ENCODE assay signal across 10 cellular contexts in the genomic region with DNA sequence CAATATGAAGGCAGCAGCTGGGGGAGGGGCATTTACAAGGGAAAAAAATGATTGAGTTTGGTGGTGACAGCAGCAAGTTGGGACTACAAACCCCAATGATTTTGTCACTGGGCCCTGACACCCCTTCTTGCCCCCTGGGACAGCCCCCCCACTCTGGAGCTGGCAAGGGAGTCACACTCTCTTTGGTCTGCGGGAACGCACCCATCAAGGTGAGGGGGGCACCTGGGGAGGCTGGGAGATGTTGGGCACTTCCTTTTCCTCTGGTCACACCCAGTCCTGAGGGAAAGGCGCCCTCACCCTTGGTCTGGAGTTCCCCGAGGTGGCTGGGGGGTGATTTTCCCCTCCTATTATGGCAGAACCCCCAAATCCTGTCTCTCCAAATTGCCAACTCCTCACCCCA. TPM values are rescaled to one million over a fixed set of nuclear protein-coding genes. Genes with fewer than 3 reads are reported as not detected.
A peak's percentile ranks its signal among the peaks of the same experiment; 100 is the strongest.
DNase-seq lines count a peak whose midpoint lies in the region; ATAC-seq, FAIRE-seq and TF ChIP-seq lines count a peak whose summit lies in the region.
"Had no signal": no experiment of that assay in that cellular context is flagged by ENCODE, and none has a peak within 500 bp of the region (broad histone marks: within the 10 kb centered on the region; RNA-seq: fewer than 3 reads in every experiment).

No MANE protein-coding gene starts in this region.

- DNase-seq in A549 (ENCODE audit: low read depth in 1 of 2, low spot score in 1 of 2) (no peak), MCF 10A (ENCODE audit: unreplicated experiment) (peak; percentile 16), myocyte (ENCODE audit: low read depth) (peak; percentile 20), AG08395 (ENCODE audit: low spot score) (no peak), dermis blood vessel endothelial cell (no peak), activated gamma-delta T cell treated with Interleukin-2 at 50 U/mL for 16 hours (no peak), SKM-1 treated with dmso at 0.1 percent for 144 hours (lab: John Stamatoyannopoulos, UW; ENCODE audit: unreplicated experiment) (no peak)

- intact Hi-C loops in MCF 10A (cut with micrococcal nuclease): loop anchor here (2.0 kb wide), 1 partner anchor 98 kb away; no protein-coding TSS in a partner anchor

- ATAC-seq in A549 (no peak; a peak in 1 of 6 replicates), HG03442 (IDR thresholded peaks at IDR 0.05; ENCODE audit: unreplicated experiment) (peak; percentile 2)

- BruUV-seq in MCF 10A (replicated peaks; lab: Mats Ljungman, UMichigan): no TSS peak

- peaks cover 53% of the 10 kb centered on the region for H3K4me1 ChIP-seq in A549

- peak overlapping the region; percentile 83 to 95 for H3K27ac ChIP-seq in A549

- TF ChIP-seq RAD21 in A549 (conservative IDR thresholded peaks at IDR 0.05 in 1 of 2, IDR thresholded peaks at IDR 0.05 in 1 of 2): no peak

- H3K27ac Mint-ChIP-seq in MCF 10A (ENCODE audit: low read depth, unreplicated experiment): peak overlapping the region; percentile 29
- H3K27ac Mint-ChIP-seq: activated CD4-positive, alpha-beta T cell treated with anti-CD3 and anti-CD28 coated beads for 36 hours had no signal

- H3K27me3 Mint-ChIP-seq in MCF 10A (ENCODE audit: insufficient read depth, unreplicated experiment): no peaks in the 10 kb centered on the region

- CTCF ChIA-PET in A549 (lab: Yijun Ruan, JAX) (interaction anchor here (1.4 to 16.8 kb wide), 6 partner anchors 14 to 98 kb away, joined by 3 to 317 read pairs (median 44); a partner anchor contains a TSS), MCF 10A (lab: Yijun Ruan, JAX) (interaction anchor here (0.7 to 4.6 kb wide), 6 partner anchors 15 to 52 kb away, joined by 3 to 30 read pairs (median 4); a partner anchor contains a TSS)

- H3K9me3 ChIP-seq in A549: no peaks in the 10 kb centered on the region

- peaks cover 36% of the 10 kb centered on the region for H3K4me1 Mint-ChIP-seq in MCF 10A (ENCODE audit: insufficient read depth, unreplicated experiment)

- peak overlapping the region; percentile 75 for H3K4me2 ChIP-seq in A549

- TF ChIP-seq EP300 in A549 (IDR thresholded peaks at IDR 0.05): no peak

- no peak for TF ChIP-seq POLR2A in A549 (IDR thresholded peaks at IDR 0.05; ENCODE audit: low read length)

- no peaks in the 10 kb centered on the region for H3K9me3 Mint-ChIP-seq in MCF 10A (ENCODE audit: unreplicated experiment)
- H3K9me3 Mint-ChIP-seq: activated naive CD4-positive, alpha-beta T cell treated with anti-CD3 and anti-CD28 coated beads, Interleukin-2, amount 50 U/mL, for 72 hours had no signal

- peak overlapping the region; percentile 64 for H3K4me3 Mint-ChIP-seq in MCF 10A (ENCODE audit: unreplicated experiment)
- H3K4me3 Mint-ChIP-seq: activated CD4-positive, alpha-beta T cell treated with anti-CD3 and anti-CD28 coated beads for 36 hours had no signal

- no peak overlapping the region for H3K4me3 ChIP-seq in A549

- POLR2A ChIA-PET in A549 (lab: Yijun Ruan, JAX) (interaction anchor here (1.0 to 3.3 kb wide), 4 partner anchors 8 to 87 kb away, joined by 3 to 26 read pairs (median 8); a partner anchor contains a TSS), MCF 10A (lab: Yijun Ruan, JAX) (interaction anchor here (0.7 to 5.7 kb wide), 14 partner anchors 12 to 97 kb away, joined by 3 to 53 read pairs (median 11); a partner anchor contains a TSS)

- TF ChIP-seq CTCF in A549 (IDR thresholded peaks at IDR 0.05) (no peak), MCF 10A (IDR thresholded peaks at IDR 0.05; ENCODE audit: unreplicated experiment) (no peak)

- FAIRE-seq in A549 (lab: Jason Lieb, UNC): no peak

- H3K36me3 Mint-ChIP-seq in MCF 10A (ENCODE audit: insufficient read depth, unreplicated experiment): peaks cover 62% of the 10 kb centered on the region
- H3K36me3 Mint-ChIP-seq: activated naive CD4-positive, alpha-beta T cell treated with anti-CD3 and anti-CD28 coated beads, Interleukin-2, amount 50 U/mL, for 72 hours had no signal

- WGBS in A549 (ENCODE audit: missing lambda C conversion rate): 55% methylated on average over 4 of the region's 4 CpGs

TF ChIP-seq in A549, 52 proteins besides CTCF, POLR2A, EP300 and RAD21:
- TF ChIP-seq CHD4 (IDR thresholded peaks at IDR 0.05; ENCODE audit: borderline replicate concordance) (no peak), POLR2AphosphoS2 (conservative IDR thresholded peaks at IDR 0.05; ENCODE audit: low read length) (no peak), EHF (CRISPR knock-in tag; IDR thresholded peaks at IDR 0.05) (no peak), FOSB (CRISPR knock-in tag; IDR thresholded peaks at IDR 0.05) (no peak), MYC (IDR thresholded peaks at IDR 0.05; ENCODE audit: borderline replicate concordance, low read length) (no peak), EHMT2 (IDR thresholded peaks at IDR 0.05; ENCODE audit: low read depth) (no peak), HOXB13 (CRISPR knock-in tag; IDR thresholded peaks at IDR 0.05; ENCODE audit: low read depth) (no peak), JUNB (IDR thresholded peaks at IDR 0.05) (no peak), NFE2L2 (conservative IDR thresholded peaks at IDR 0.05; ENCODE audit: low read length) (no peak), GATA3 (IDR thresholded peaks at IDR 0.05; ENCODE audit: borderline replicate concordance) (no peak), BHLHE40 (IDR thresholded peaks at IDR 0.05; ENCODE audit: low read depth, low read length) (no peak), KDM1A (IDR thresholded peaks at IDR 0.05; ENCODE audit: low read depth) (no peak), NPAS2 (CRISPR knock-in tag; IDR thresholded peaks at IDR 0.05; ENCODE audit: borderline replicate concordance) (no peak), RCOR1 (IDR thresholded peaks at IDR 0.05; ENCODE audit: low read depth, low read length) (no peak)
- TF ChIP-seq, protein P1, sequence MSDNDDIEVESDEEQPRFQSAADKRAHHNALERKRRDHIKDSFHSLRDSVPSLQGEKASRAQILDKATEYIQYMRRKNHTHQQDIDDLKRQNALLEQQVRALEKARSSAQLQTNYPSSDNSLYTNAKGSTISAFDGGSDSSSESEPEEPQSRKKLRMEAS (IDR thresholded peaks at IDR 0.05): no peak
- TF ChIP-seq, protein P2, sequence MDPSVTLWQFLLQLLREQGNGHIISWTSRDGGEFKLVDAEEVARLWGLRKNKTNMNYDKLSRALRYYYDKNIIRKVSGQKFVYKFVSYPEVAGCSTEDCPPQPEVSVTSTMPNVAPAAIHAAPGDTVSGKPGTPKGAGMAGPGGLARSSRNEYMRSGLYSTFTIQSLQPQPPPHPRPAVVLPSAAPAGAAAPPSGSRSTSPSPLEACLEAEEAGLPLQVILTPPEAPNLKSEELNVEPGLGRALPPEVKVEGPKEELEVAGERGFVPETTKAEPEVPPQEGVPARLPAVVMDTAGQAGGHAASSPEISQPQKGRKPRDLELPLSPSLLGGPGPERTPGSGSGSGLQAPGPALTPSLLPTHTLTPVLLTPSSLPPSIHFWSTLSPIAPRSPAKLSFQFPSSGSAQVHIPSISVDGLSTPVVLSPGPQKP (IDR thresholded peaks at IDR 0.05; ENCODE audit: low read depth, low read length): no peak
- TF ChIP-seq, protein P3, sequence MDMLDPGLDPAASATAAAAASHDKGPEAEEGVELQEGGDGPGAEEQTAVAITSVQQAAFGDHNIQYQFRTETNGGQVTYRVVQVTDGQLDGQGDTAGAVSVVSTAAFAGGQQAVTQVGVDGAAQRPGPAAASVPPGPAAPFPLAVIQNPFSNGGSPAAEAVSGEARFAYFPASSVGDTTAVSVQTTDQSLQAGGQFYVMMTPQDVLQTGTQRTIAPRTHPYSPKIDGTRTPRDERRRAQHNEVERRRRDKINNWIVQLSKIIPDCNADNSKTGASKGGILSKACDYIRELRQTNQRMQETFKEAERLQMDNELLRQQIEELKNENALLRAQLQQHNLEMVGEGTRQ (IDR thresholded peaks at IDR 0.05): no peak
- TF ChIP-seq, protein P4, sequence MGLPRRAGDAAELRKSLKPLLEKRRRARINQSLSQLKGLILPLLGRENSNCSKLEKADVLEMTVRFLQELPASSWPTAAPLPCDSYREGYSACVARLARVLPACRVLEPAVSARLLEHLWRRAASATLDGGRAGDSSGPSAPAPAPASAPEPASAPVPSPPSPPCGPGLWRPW (IDR thresholded peaks at IDR 0.05): no peak

RNA-seq across cellular contexts. Expression of a gene that starts 24.4 kb away (rescaled TPM):
- 37.8 and 40.5 TPM in 2 replicates for polyA plus RNA-seq in A549 (2011; rRNA removed)
- 30.1 and 30.9 TPM in 2 replicates for polyA plus RNA-seq in A549 (2012; cell fraction: cytosol; rRNA removed)
- polyA plus RNA-seq in A549 (2012; cell fraction: nucleus; rRNA removed): 69.4 and 86.9 TPM in 2 replicates
- polyA plus RNA-seq in A549 (2017; fragmentation: RNase III; extraction: RNeasy Plus Mini Kit Qiagen cat#74134 plus additional on column Dnase treatment): 25.7 to 32.9 TPM (median 30.4 TPM) in 3 replicates
- polyA minus RNA-seq in A549 (2011; rRNA and poly(A)+ RNA removed): 51.3 and 67.1 TPM in 2 replicates
- total RNA-seq in MCF 10A (2022): 48.8 and 51.3 TPM in 2 replicates
- 63.7 and 84.1 TPM in 2 replicates for total RNA-seq in myocyte
- 65.5 TPM for polyA plus RNA-seq in myocyte (2012)
- total RNA-seq in dermis blood vessel endothelial cell: 415 and 590 TPM in 2 replicates

RNA-seq across cellular contexts. Expression of a gene that starts 49.6 kb away (rescaled TPM):
- polyA plus RNA-seq in A549 (2011; rRNA removed) (6.2 and 7.0 TPM in 2 replicates), A549 (2017; fragmentation: RNase III; extraction: RNeasy Plus Mini Kit Qiagen cat#74134 plus additional on column Dnase treatment) (12.1 to 14.3 TPM (median 13.4 TPM) in 3 replicates)
- polyA plus RNA-seq in A549 (2012; cell fraction: cytosol; rRNA removed): 12.3 and 17.1 TPM in 2 replicates
- 68.4 and 69.7 TPM in 2 replicates for polyA plus RNA-seq in A549 (2012; cell fraction: nucleus; rRNA removed)
- 11.3 and 17.6 TPM in 2 replicates for polyA minus RNA-seq in A549 (2011; rRNA and poly(A)+ RNA removed)
- total RNA-seq in MCF 10A (2022) (19.2 and 21.0 TPM in 2 replicates), myocyte (13.4 and 23.8 TPM in 2 replicates), dermis blood vessel endothelial cell (37.1 and 39.9 TPM in 2 replicates)
- polyA plus RNA-seq in myocyte (2012): 23.6 TPM

Comparison
In these comparisons a context has a peak if more than half of its experiments do, and no peak if none do; other contexts are left out.
1. DNase-seq: peak in MCF 10A (single experiment) and myocyte (single experiment); none in A549 (0 of 2), AG08395 (single experiment), dermis blood vessel endothelial cell (single experiment), activated gamma-delta T cell treated with Interleukin-2 at 50 U/mL for 16 hours (single experiment) and SKM-1 treated with dmso at 0.1 percent for 144 hours (single experiment).